In the genomic region with DNA sequence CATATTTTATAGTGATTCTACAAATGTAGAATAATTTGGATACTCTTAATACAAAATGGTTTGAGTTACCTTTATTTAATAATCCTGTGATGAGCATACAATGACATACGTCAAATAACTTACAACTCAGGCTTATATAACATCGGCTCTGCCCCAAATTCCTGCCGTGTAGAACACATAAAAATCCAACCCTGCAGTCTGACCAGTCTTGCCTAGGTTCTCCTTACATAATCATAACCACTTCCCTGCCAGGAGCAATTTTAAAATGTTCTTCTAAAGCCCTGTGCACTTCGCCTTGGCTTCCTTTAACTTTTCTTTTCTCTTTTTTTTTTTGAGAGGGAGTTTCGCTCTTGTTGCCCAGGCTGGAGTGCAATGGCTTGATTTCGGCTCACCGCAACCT, we compare ENCODE assay signal across 22 cellular contexts. TPM values are rescaled to one million over a fixed set of nuclear protein-coding genes. Genes with fewer than 3 reads are reported as not detected.
DNase-seq lines count a peak whose midpoint lies in the region; ATAC-seq and TF ChIP-seq lines count a peak whose summit lies in the region.
"Had no signal": no experiment of that assay in that cellular context is flagged by ENCODE, and none has a peak within 500 bp of the region (broad histone marks: within the 10 kb centered on the region; RNA-seq: fewer than 3 reads in every experiment).

No MANE protein-coding gene starts in this region.

- no peak for TF ChIP-seq CTCF in brain microvascular endothelial cell (IDR thresholded peaks at IDR 0.05; ENCODE audit: low read depth, low read length, missing control alignments)
- TF ChIP-seq CTCF in upper lobe of right lung (IDR thresholded peaks at IDR 0.05) = no peak

- no peak overlapping the region for H3K4me3 Mint-ChIP-seq in activated naive CD4-positive, alpha-beta T cell treated with anti-CD3 and anti-CD28 coated beads, Interleukin-2, amount 50 U/mL, for 24 hours
- no peak overlapping the region for H3K4me3 Mint-ChIP-seq in activated T-cell treated with anti-CD3 and anti-CD28 coated beads, Interleukin-2, amount 50 U/mL, for 4 hours
- H3K4me3 Mint-ChIP-seq: activated naive CD4-positive, alpha-beta T cell treated with anti-CD3 and anti-CD28 coated beads for 36 hours had no signal

- in situ Hi-C loops in brain microvascular endothelial cell (cut with HindIII; ENCODE audit: low pct_ligation_motif_present, low sequenced_read_pairs) = no loop called here

- H3K27ac ChIP-seq in brain microvascular endothelial cell = peak overlapping the region; percentile 99
- peak overlapping the region; percentile 24 for H3K27ac ChIP-seq in muscle layer of colon (ENCODE audit: low read depth, low read length)
- H3K27ac ChIP-seq in upper lobe of right lung = peak overlapping the region; percentile 9
- H3K27ac ChIP-seq: 22Rv1, suprapubic skin had no signal

- DNase-seq in activated naive CD4-positive, alpha-beta T cell treated with anti-CD3 and anti-CD28 coated beads, Interleukin-2, amount 50 U/mL, for 16 hours = no peak
- DNase-seq in brain microvascular endothelial cell = no peak
- DNase-seq in upper lobe of right lung = no peak
- no peak for DNase-seq in activated T-cell treated with anti-CD3 and anti-CD28 coated beads, Interleukin-2, amount 50 U/mL, for 4 hours
- DNase-seq in ureter (ENCODE audit: low spot score) = no peak
- DNase-seq: activated CD4-positive, alpha-beta T cell treated with anti-CD3 and anti-CD28 coated beads, Interleukin-2, amount 50 U/mL, for 4 hours; activated naive CD4-positive, alpha-beta T cell treated with anti-CD3 and anti-CD28 coated beads for 36 hours; activated T-cell treated with anti-CD3 and anti-CD28 coated beads for 4 hours; foreskin melanocyte; left ventricle myocardium superior; NCI-H1048; NCI-H2081; NCI-H510A; pancreas; SHP77; small intestine; stimulated activated CD8-positive, alpha-beta memory T cell treated with anti-CD3 and anti-CD28 coated beads, Interleukin-4, amount 100 ng/mL, for 48 hours had no signal

- H3K4me1 Mint-ChIP-seq in activated naive CD4-positive, alpha-beta T cell treated with anti-CD3 and anti-CD28 coated beads, Interleukin-2, amount 50 U/mL, for 24 hours = peaks cover 30% of the 10 kb centered on the region
- peaks cover 26% of the 10 kb centered on the region for H3K4me1 Mint-ChIP-seq in activated T-cell treated with anti-CD3 and anti-CD28 coated beads, Interleukin-2, amount 50 U/mL, for 4 hours (ENCODE audit: low read depth)

- H3K27me3 Mint-ChIP-seq in activated naive CD4-positive, alpha-beta T cell treated with anti-CD3 and anti-CD28 coated beads, Interleukin-2, amount 50 U/mL, for 24 hours = no peaks in the 10 kb centered on the region
- H3K27me3 Mint-ChIP-seq in activated T-cell treated with anti-CD3 and anti-CD28 coated beads, Interleukin-2, amount 50 U/mL, for 4 hours (ENCODE audit: low read depth) = peaks cover 2% of the 10 kb centered on the region

- H3K36me3 Mint-ChIP-seq in activated naive CD4-positive, alpha-beta T cell treated with anti-CD3 and anti-CD28 coated beads, Interleukin-2, amount 50 U/mL, for 24 hours = no peaks in the 10 kb centered on the region
- no peaks in the 10 kb centered on the region for H3K36me3 Mint-ChIP-seq in activated T-cell treated with anti-CD3 and anti-CD28 coated beads, Interleukin-2, amount 50 U/mL, for 4 hours (ENCODE audit: insufficient read depth)

- H3K36me3 ChIP-seq in brain microvascular endothelial cell (replicated peaks) = no peaks in the 10 kb centered on the region
- H3K36me3 ChIP-seq in muscle layer of colon (ENCODE audit: insufficient read depth, low read length) = no peaks in the 10 kb centered on the region
- no peaks in the 10 kb centered on the region for H3K36me3 ChIP-seq in upper lobe of right lung
- H3K36me3 ChIP-seq: pancreas, suprapubic skin had no signal

- H3K27ac Mint-ChIP-seq in activated naive CD4-positive, alpha-beta T cell treated with anti-CD3 and anti-CD28 coated beads, Interleukin-2, amount 50 U/mL, for 24 hours = peak overlapping the region; percentile 14
- H3K27ac Mint-ChIP-seq: activated naive CD4-positive, alpha-beta T cell treated with anti-CD3 and anti-CD28 coated beads for 36 hours had no signal

- no peak overlapping the region for H3K9ac ChIP-seq in muscle layer of colon (ENCODE audit: low read length)

- intact Hi-C loops in upper lobe of right lung (cut with DNase I) = no loop called here

- H3K4me1 ChIP-seq in muscle layer of colon (ENCODE audit: insufficient read depth, low read length) (peaks cover 42% of the 10 kb centered on the region), upper lobe of right lung (peaks cover 32% of the 10 kb centered on the region)

- ATAC-seq in upper lobe of right lung (no peak), HG03469 (IDR thresholded peaks at IDR 0.05; ENCODE audit: unreplicated experiment) (no peak)
- no peak for ATAC-seq in activated T-cell treated with anti-CD3 and anti-CD28 coated beads, Interleukin-2, amount 50 U/mL, for 4 hours
- ATAC-seq: left ventricle myocardium superior, pancreas had no signal

- no peaks in the 10 kb centered on the region for H3K27me3 ChIP-seq in brain microvascular endothelial cell (replicated peaks)
- H3K27me3 ChIP-seq in muscle layer of colon (ENCODE audit: control insufficient read depth in 1 of 2, insufficient read depth in 2 of 2, low read length in 2 of 2) = no peaks in the 10 kb centered on the region
- no peaks in the 10 kb centered on the region for H3K27me3 ChIP-seq in upper lobe of right lung
- H3K27me3 ChIP-seq: pancreas, suprapubic skin had no signal

- H3K4me3 ChIP-seq in brain microvascular endothelial cell (ENCODE audit: low read depth, low read length) (no peak overlapping the region), muscle layer of colon (ENCODE audit: low read depth in 1 of 2, low read length in 2 of 2) (no peak overlapping the region), upper lobe of right lung (no peak overlapping the region)
- H3K4me3 ChIP-seq: pancreas, suprapubic skin had no signal

- H3K9me3 ChIP-seq in muscle layer of colon (ENCODE audit: low read length) = no peaks in the 10 kb centered on the region
- no peaks in the 10 kb centered on the region for H3K9me3 ChIP-seq in upper lobe of right lung
- H3K9me3 ChIP-seq: pancreas, suprapubic skin had no signal

- no peaks in the 10 kb centered on the region for H3K9me3 Mint-ChIP-seq in activated naive CD4-positive, alpha-beta T cell treated with anti-CD3 and anti-CD28 coated beads, Interleukin-2, amount 50 U/mL, for 24 hours
- H3K9me3 Mint-ChIP-seq in activated T-cell treated with anti-CD3 and anti-CD28 coated beads, Interleukin-2, amount 50 U/mL, for 4 hours = no peaks in the 10 kb centered on the region
- H3K9me3 Mint-ChIP-seq: activated naive CD4-positive, alpha-beta T cell treated with anti-CD3 and anti-CD28 coated beads for 36 hours had no signal

RNA-seq across cellular contexts. Expression of a gene that starts 16.2 kb away (rescaled TPM):
- 35.4 TPM for total RNA-seq in upper lobe of right lung
- 100 to 1,000 TPM; 519 to 552 (median 531) TPM for total RNA-seq in activated T-cell treated with anti-CD3 and anti-CD28 coated beads, Interleukin-2, amount 50 U/mL, for 4 hours
- total RNA-seq in ureter = 23.8 TPM

RNA-seq across cellular contexts. Expression of a gene that starts 18.1 kb away (rescaled TPM):
- total RNA-seq in upper lobe of right lung = 175 TPM
- 10 to 100 TPM; 93.0 to 98.1 (median 95.0) TPM for total RNA-seq in activated T-cell treated with anti-CD3 and anti-CD28 coated beads, Interleukin-2, amount 50 U/mL, for 4 hours
- total RNA-seq in ureter = 133 TPM

RNA-seq across cellular contexts. Expression of a gene that starts 40.4 kb away (rescaled TPM):
- 243 TPM for total RNA-seq in upper lobe of right lung
- 1,000 to 10,000 TPM; 1,153 to 1,485 (median 1,301) TPM for total RNA-seq in activated T-cell treated with anti-CD3 and anti-CD28 coated beads, Interleukin-2, amount 50 U/mL, for 4 hours
- total RNA-seq in ureter = 357 TPM

RNA-seq across cellular contexts. Expression of a gene that starts 43.5 kb away (rescaled TPM):
- total RNA-seq in upper lobe of right lung (32.8 TPM), ureter (41.1 TPM)
- 10 to 100 TPM; 65.4 to 69.5 (median 65.8) TPM for total RNA-seq in activated T-cell treated with anti-CD3 and anti-CD28 coated beads, Interleukin-2, amount 50 U/mL, for 4 hours

Comparison
In these comparisons a context has a peak if more than half of its experiments do, and no peak if none do; other contexts are left out.
1. H3K27ac ChIP-seq: peak in every context shown above with its lines; median percentile 99 in brain microvascular endothelial cell; 24 in muscle layer of colon; 9 in upper lobe of right lung.
2. RNA of a gene that starts 16.2 kb away (total RNA-seq): 519 to 552 TPM in activated T-cell treated with anti-CD3 and anti-CD28 coated beads, Interleukin-2, amount 50 U/mL, for 4 hours; 35.4 TPM in upper lobe of right lung (single experiment) and 23.8 TPM in ureter (single experiment); every median in the first group is over 10 times any median in the second.